Comparison of ENCODE assay signal across 16 cellular contexts in the genomic region with DNA sequence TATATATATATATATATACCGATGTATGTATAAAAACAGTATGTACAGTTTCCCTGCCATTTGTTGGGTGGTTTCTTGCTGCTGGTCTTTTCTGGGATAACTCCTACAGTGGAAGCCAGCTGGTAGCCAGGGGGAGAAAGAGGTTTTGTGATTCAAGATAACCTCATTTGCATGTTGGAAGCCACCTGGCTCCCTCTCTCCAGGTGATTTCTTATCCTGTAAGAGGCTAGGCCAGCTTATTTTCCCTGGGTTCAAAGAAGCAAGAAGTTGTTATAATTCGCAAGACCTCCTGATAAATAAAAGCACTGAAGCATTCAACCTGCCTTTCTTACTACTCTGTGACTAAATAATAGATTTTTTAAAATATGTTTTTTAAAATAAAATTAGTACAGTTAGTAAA.
"Had no signal": no experiment of that assay in that cellular context is flagged by ENCODE, and none has a peak within 500 bp of the region (broad histone marks: within the 10 kb centered on the region; RNA-seq: fewer than 3 reads in every experiment).

No MANE protein-coding gene starts in this region.

- H3K4me1 ChIP-seq: right atrium auricular region, tibial artery, vagina had no signal

- H3K4me3 ChIP-seq: lung, right atrium auricular region, skin epidermis, tibial artery, vagina had no signal

- H3K27me3 ChIP-seq: neutrophil, right atrium auricular region, tibial artery, vagina had no signal

- H3K9me3 ChIP-seq: neutrophil, right atrium auricular region, tibial artery, vagina had no signal

- H3K27ac ChIP-seq: neutrophil, right atrium auricular region, skin epidermis, tibial artery, vagina had no signal

- H3K36me3 ChIP-seq: neutrophil, right atrium auricular region, tibial artery, vagina had no signal

- DNase-seq: activated CD4-positive, alpha-beta T cell treated with anti-CD3 and anti-CD28 coated beads, Interleukin-2, amount 50 U/mL, for 48 hours; activated CD4-positive, CD25-positive, alpha-beta regulatory T cell treated with anti-CD3 and anti-CD28 coated beads, Interleukin-2, amount 50 U/mL, for 72 hours; activated CD8-positive, alpha-beta memory T cell treated with anti-CD3 and anti-CD28 coated beads, Interleukin-2, amount 10 ng/mL, durations not matched to agents 7 days and 5 days; activated effector memory CD4-positive, alpha-beta T cell treated with Interleukin-2 at 50 U/mL for 16 hours; activated T-cell treated with anti-CD3 and anti-CD28 coated beads, Interleukin-2, amount 50 U/mL, for 24 hours; amniotic stem cell; cortex of kidney; effector CD8-positive, alpha-beta T cell; left colon; naive thymus-derived CD4-positive, alpha-beta T cell; tibial artery had no signal
